ENCODE assay signal across 22 cellular contexts in the genomic region with DNA sequence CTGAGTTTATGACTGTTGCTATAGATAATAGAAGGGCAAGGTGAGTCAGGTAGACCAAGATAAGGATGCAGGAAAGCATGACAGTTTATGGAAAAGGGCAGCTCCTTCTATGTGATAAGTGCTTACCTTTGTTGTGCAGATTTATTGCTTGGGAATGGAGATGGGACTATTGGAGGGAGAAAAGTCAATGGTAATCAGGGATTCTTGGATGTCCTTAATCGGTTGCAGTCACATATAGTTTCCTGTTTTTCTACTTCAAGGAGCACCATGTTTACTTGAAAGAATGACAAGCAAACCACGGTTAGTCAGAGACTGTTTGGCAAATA.
"Had no signal": no experiment of that assay in that cellular context is flagged by ENCODE, and none has a peak within 500 bp of the region (broad histone marks: within the 10 kb centered on the region; RNA-seq: fewer than 3 reads in every experiment).

No MANE protein-coding gene starts in this region.

- H3K27me3 ChIP-seq: cardiac muscle cell, esophagus muscularis mucosa, right lobe of liver, thyroid gland, upper lobe of left lung, vagina had no signal

- ATAC-seq: activated CD4-positive, CD25-positive, alpha-beta regulatory T cell treated with anti-CD3 and anti-CD28 coated beads, Interleukin-2, amount 50 U/mL, for 24 hours; body of pancreas; left cardiac atrium; right lobe of liver; stimulated activated naive CD8-positive, alpha-beta T cell treated with anti-CD3 and anti-CD28 coated beads, Interleukin-15, amount 100 ng/mL, for 72 hours had no signal

- H3K36me3 ChIP-seq: cardiac muscle cell, esophagus muscularis mucosa, right lobe of liver, thyroid gland, upper lobe of left lung, vagina had no signal

- H3K9me3 ChIP-seq: body of pancreas, esophagus muscularis mucosa, right lobe of liver, thyroid gland, upper lobe of left lung, vagina had no signal

- H3K4me1 ChIP-seq: body of pancreas, esophagus muscularis mucosa, right lobe of liver, thyroid gland, upper lobe of left lung, vagina had no signal

- DNase-seq: activated CD4-positive, alpha-beta T cell treated with anti-CD3 and anti-CD28 coated beads for 48 hours; activated CD4-positive, alpha-beta T cell treated with anti-CD3 and anti-CD28 coated beads, Interleukin-2, amount 50 U/mL, for 48 hours; activated CD8-positive, alpha-beta memory T cell treated with anti-CD3 and anti-CD28 coated beads for 24 hours; activated effector memory CD4-positive, alpha-beta T cell treated with Interleukin-2 at 50 U/mL for 16 hours; activated naive CD4-positive, alpha-beta T cell treated with Interleukin-2 at 50 U/mL for 16 hours; aorta; body of pancreas; foreskin melanocyte; left cardiac atrium; mammary epithelial cell; right lobe of liver; stimulated activated CD4-positive, alpha-beta T cell treated with anti-CD3 and anti-CD28 coated beads, Interleukin-4, amount 100 ng/mL, for 24 hours; stimulated activated naive CD8-positive, alpha-beta T cell treated with anti-CD3 and anti-CD28 coated beads, Interleukin-15, amount 100 ng/mL, for 72 hours; T-helper 9 cell; thyroid gland; upper lobe of left lung had no signal

- H3K4me3 ChIP-seq: body of pancreas, cardiac muscle cell, esophagus muscularis mucosa, right lobe of liver, skin epidermis, thyroid gland, upper lobe of left lung, vagina had no signal

- H3K27ac ChIP-seq: body of pancreas, cardiac muscle cell, esophagus muscularis mucosa, right lobe of liver, skin epidermis, thyroid gland, upper lobe of left lung, vagina, VCaP had no signal
